Comparison of ENCODE assay signal across 24 cellular contexts in genomic region chr9:126621056-126621918, GRCh38. TPM values are rescaled to one million over a fixed set of nuclear protein-coding genes. Genes with fewer than 3 reads are reported as not detected.
DNase-seq lines count a peak whose midpoint lies in the region; ATAC-seq, FAIRE-seq and TF ChIP-seq lines count a peak whose summit lies in the region.
"Had no signal": no experiment of that assay in that cellular context is flagged by ENCODE, and none has a peak within 500 bp of the region (broad histone marks: within the 10 kb centered on the region; RNA-seq: fewer than 3 reads in every experiment).

No MANE protein-coding gene starts in this region.

- peak overlapping the region; percentile 60 for H2AFZ ChIP-seq in mammary epithelial cell (ENCODE audit: low read depth, low read length)

- dilution Hi-C loops in mammary epithelial cell (cut with HindIII; ENCODE audit: low sequenced_read_pairs), result loop anchor here (25.0 kb wide), 1 partner anchor 166 kb away; no protein-coding TSS in a partner anchor

- DNase-seq in D721Med (ENCODE audit: insufficient read length, low spot score) (peak; percentile 8), mammary epithelial cell (no peak), nephron progenitor cell (no peak), WERI-Rb-1 (no peak), cardiac septum (ENCODE audit: low spot score) (no peak)
- no peak for DNase-seq in stimulated activated naive CD8-positive, alpha-beta T cell treated with anti-CD3 and anti-CD28 coated beads, Interleukin-15, Interleukin-2, amounts not matched to agents 100 U/mL and 50 U/mL, for 24 hours
- no peak for DNase-seq in stimulated activated CD4-positive, alpha-beta T cell treated with anti-CD3 and anti-CD28 coated beads, Interleukin-15, amount 100 ng/mL, for 24 hours
- DNase-seq: Calu3; CD8-positive, alpha-beta T cell; DMS53; EL; NCI-H1105; NCI-H2081 treated with DMSO at 0.1 percent for 48 hours; NCI-H2227 treated with DMSO at 0.1 percent for 48 hours; NCI-H510A treated with DMSO at 0.1 percent for 48 hours; NCI-H774; SHP77 had no signal

- H3K36me3 ChIP-seq in HEK293 (ENCODE audit: control insufficient read depth in 2 of 2, insufficient read depth in 1 of 2, low read length in 2 of 2) (peaks cover 0 to 6% of the 10 kb centered on the region in 2 experiments; a peak in 1 of 3 replicates), mammary epithelial cell (ENCODE audit: insufficient read depth, low read length) (no peaks in the 10 kb centered on the region), WERI-Rb-1 (no peaks in the 10 kb centered on the region)
- H3K36me3 ChIP-seq: BLaER1 treated with 17β-estradiol and CSF1 and Interleukin-3, amounts not matched to agents 10 nM and 100 nM had no signal

- intact Hi-C loops in mammary epithelial cell (cut with micrococcal nuclease), result no loop called here
- intact Hi-C loops in cardiac septum (cut with DNase I), result no loop called here

- H3K9me3 Mint-ChIP-seq in nephron progenitor cell, result no peaks in the 10 kb centered on the region
- H3K9me3 Mint-ChIP-seq: CD8-positive, alpha-beta T cell had no signal

- in situ Hi-C loops in mammary epithelial cell (cut with MboI; ENCODE audit: low sequenced_read_pairs in 2 of 2), result no loop called here

- H3K27me3 Mint-ChIP-seq in nephron progenitor cell (ENCODE audit: low read depth, poor library complexity), result peaks cover 88% of the 10 kb centered on the region

- H3K9me3 ChIP-seq in HEK293 (ENCODE audit: control insufficient read depth, insufficient read depth, low read depth, low read length) (no peaks in the 10 kb centered on the region), mammary epithelial cell (replicated peaks; ENCODE audit: insufficient read depth, low read length) (no peaks in the 10 kb centered on the region), WERI-Rb-1 (ENCODE audit: severe bottlenecking) (no peaks in the 10 kb centered on the region)
- H3K9me3 ChIP-seq: BLaER1 treated with 17β-estradiol and CSF1 and Interleukin-3, amounts not matched to agents 10 nM and 100 nM had no signal

- FAIRE-seq in D721Med (lab: Jason Lieb, UNC), result no peak
- FAIRE-seq: GM12892 had no signal

- CTCF ChIA-PET in HEK293 (lab: Yijun Ruan, JAX) (interaction anchor here (1.1 kb wide), 1 partner anchor 82 kb away, joined by 6 read pairs; no protein-coding TSS in a partner anchor), mammary epithelial cell (lab: Charles Lee; ENCODE audit: low non-redundant PET) (interaction anchor here (0.6 kb wide), 1 partner anchor 64 kb away, joined by 5 read pairs; no protein-coding TSS in a partner anchor)

- peaks cover 94% of the 10 kb centered on the region for H3K4me1 Mint-ChIP-seq in nephron progenitor cell

- TF ChIP-seq CTCF in D721Med (IDR thresholded peaks at IDR 0.05; ENCODE audit: insufficient read depth, missing control alignments), result no peak
- TF ChIP-seq CTCF in HEK293 (tag by site-specific recombination; IDR thresholded peaks at IDR 0.05), result no peak
- TF ChIP-seq CTCF in mammary epithelial cell (conservative IDR thresholded peaks at IDR 0.05 in 1 of 2, IDR thresholded peaks at IDR 0.05 in 1 of 2; ENCODE audit: extremely low read depth in 1 of 2, insufficient read depth in 1 of 2, low read depth in 1 of 2, low read length in 2 of 2), result no peak
- no peak for TF ChIP-seq CTCF in nephron progenitor cell (IDR thresholded peaks at IDR 0.05)
- no peak for TF ChIP-seq CTCF in WERI-Rb-1 (IDR thresholded peaks at IDR 0.05; ENCODE audit: low read depth, low read length)

- 42% methylated on average over 10 of the region's 15 CpGs for WGBS in mammary epithelial cell (ENCODE audit: low coverage, missing lambda C conversion rate)

- H3K36me3 Mint-ChIP-seq in nephron progenitor cell (ENCODE audit: low read depth), result no peaks in the 10 kb centered on the region
- H3K36me3 Mint-ChIP-seq: CD8-positive, alpha-beta T cell had no signal

- H3K4me1 ChIP-seq in HEK293 (ENCODE audit: control insufficient read depth, insufficient read depth, low read length) (peaks cover 9% of the 10 kb centered on the region), mammary epithelial cell (ENCODE audit: insufficient read depth, low read length) (peaks cover 71% of the 10 kb centered on the region)

- no peak overlapping the region for H3K27ac Mint-ChIP-seq in nephron progenitor cell
- H3K27ac Mint-ChIP-seq: CD8-positive, alpha-beta T cell had no signal

- no peak for ATAC-seq in stimulated activated naive CD8-positive, alpha-beta T cell treated with anti-CD3 and anti-CD28 coated beads, Interleukin-15, Interleukin-2, amounts not matched to agents 100 U/mL and 50 U/mL, for 24 hours
- ATAC-seq: CD8-positive, alpha-beta T cell had no signal

- H3K4me3 Mint-ChIP-seq in nephron progenitor cell, result peak overlapping the region; percentile 60
- H3K4me3 Mint-ChIP-seq: CD8-positive, alpha-beta T cell had no signal

- no TSS peak for BruUV-seq in mammary epithelial cell (replicated peaks; lab: Mats Ljungman, UMichigan)

- H3K27me3 ChIP-seq in mammary epithelial cell (ENCODE audit: insufficient read depth, low read length) (no peaks in the 10 kb centered on the region), WERI-Rb-1 (ENCODE audit: insufficient read depth, low read depth, severe bottlenecking) (peaks cover 85% of the 10 kb centered on the region)

- H3K27ac ChIP-seq in HEK293 (ENCODE audit: extremely low read depth, low read depth, low read length), result no peak overlapping the region
- H3K27ac ChIP-seq in mammary epithelial cell (ENCODE audit: insufficient read depth, low read depth, low read length), result no peak overlapping the region
- no peak overlapping the region for H3K27ac ChIP-seq in WERI-Rb-1
- H3K27ac ChIP-seq: BLaER1 treated with 17β-estradiol and CSF1 and Interleukin-3, amounts not matched to agents 10 nM and 100 nM; HL-60; SK-N-MC had no signal

- POLR2A ChIA-PET in HEK293 (lab: Yijun Ruan, JAX), result no interaction called here

- peak overlapping the region; percentile 54 for H3K4me2 ChIP-seq in mammary epithelial cell (ENCODE audit: insufficient read depth, low read depth, low read length)
- H3K4me2 ChIP-seq: BLaER1 treated with 17β-estradiol and CSF1 and Interleukin-3, amounts not matched to agents 10 nM and 100 nM had no signal

- H3K4me3 ChIP-seq in HEK293 (ENCODE audit: low read depth, low read length) (no peak overlapping the region), mammary epithelial cell (replicated peaks in 1 of 3; ENCODE audit: insufficient read depth in 1 of 3, low read depth in 2 of 3, low read length in 3 of 3) (no peak overlapping the region), WERI-Rb-1 (ENCODE audit: low read depth, low read length) (no peak overlapping the region)
- H3K4me3 ChIP-seq: BLaER1 treated with 17β-estradiol and CSF1 and Interleukin-3, amounts not matched to agents 10 nM and 100 nM; SK-N-MC had no signal

- H3K79me2 ChIP-seq in mammary epithelial cell (ENCODE audit: insufficient read depth, low read length), result peaks cover 97% of the 10 kb centered on the region

- H3K9ac ChIP-seq in mammary epithelial cell (ENCODE audit: insufficient read depth, low read length), result no peak overlapping the region
- H3K9ac ChIP-seq: BLaER1 treated with 17β-estradiol and CSF1 and Interleukin-3, amounts not matched to agents 10 nM and 100 nM had no signal

- no peaks in the 10 kb centered on the region for H4K20me1 ChIP-seq in mammary epithelial cell (ENCODE audit: insufficient read depth, low read length)

TF ChIP-seq in HEK293, 187 proteins besides CTCF, POLR2A, EP300 and RAD21 (continues in another document):
- no peak for TF ChIP-seq ZNF548 (tag by site-specific recombination; IDR thresholded peaks at IDR 0.05)
- 0 out of 2 replicates have a peak, but pooled peaks have one; percentile 35 for TF ChIP-seq ZNF341 (tag by site-specific recombination; IDR thresholded peaks at IDR 0.05; ENCODE audit: low read depth)
- no peak for TF ChIP-seq ZNF239 (tag by site-specific recombination; IDR thresholded peaks at IDR 0.05)
- TF ChIP-seq KLF9 (tag by site-specific recombination; IDR thresholded peaks at IDR 0.05; ENCODE audit: low read depth), result no peak
- no peak for TF ChIP-seq ZNF280D (tag by site-specific recombination; IDR thresholded peaks at IDR 0.05)
- TF ChIP-seq ZNF629 (tag by site-specific recombination; IDR thresholded peaks at IDR 0.05), result no peak
- no peak for TF ChIP-seq SALL2 (tag by site-specific recombination; IDR thresholded peaks at IDR 0.05; ENCODE audit: borderline replicate concordance)
- TF ChIP-seq ZNF626 (tag by site-specific recombination; IDR thresholded peaks at IDR 0.05), result no peak
- TF ChIP-seq ZNF335 (tag by site-specific recombination; conservative IDR thresholded peaks at IDR 0.05), result peak; percentile 44; the same call in 1 of the 2 replicates
- TF ChIP-seq ZNF214 (tag by site-specific recombination; IDR thresholded peaks at IDR 0.05; ENCODE audit: borderline replicate concordance), result no peak
- TF ChIP-seq ZEB2 (tag by site-specific recombination; IDR thresholded peaks at IDR 0.05), result no peak

RNA-seq across cellular contexts. Expression of gene LMX1B, which starts 7.6 kb away (rescaled TPM):
- 10 to 100 TPM; 11.2 to 19.2 TPM for total RNA-seq in mammary epithelial cell
- polyA plus RNA-seq in mammary epithelial cell, result 5.3 TPM
- polyA minus RNA-seq in mammary epithelial cell, result 9.3 TPM
- 0.62 TPM for total RNA-seq in cardiac septum
- total RNA-seq: Calu3; CD8-positive, alpha-beta T cell; LHCN-M2; RPMI7951 had no signal
